ENCODE assay signal across 25 cellular contexts in the genomic region with DNA sequence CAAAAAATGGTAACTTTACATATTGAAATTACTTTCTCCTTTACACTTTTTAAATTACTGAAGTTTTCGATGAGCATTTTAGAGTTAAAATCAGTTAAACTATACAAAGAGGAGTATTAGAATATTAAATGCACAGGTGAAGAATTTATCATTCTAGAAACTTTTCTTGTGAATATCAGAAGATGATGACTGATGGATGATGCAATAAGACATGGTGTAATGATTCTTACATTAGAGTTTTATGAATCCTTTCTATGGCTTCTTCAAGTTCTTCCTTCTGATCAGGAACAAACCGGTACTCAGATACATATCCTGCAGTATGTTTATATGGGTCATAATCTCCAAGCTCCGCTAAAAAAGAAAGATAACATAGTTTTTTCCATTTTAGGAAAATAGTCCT.
DNase-seq lines count a peak whose midpoint lies in the region; ATAC-seq, FAIRE-seq and TF ChIP-seq lines count a peak whose summit lies in the region.
"Had no signal": no experiment of that assay in that cellular context is flagged by ENCODE, and none has a peak within 500 bp of the region (broad histone marks: within the 10 kb centered on the region; RNA-seq: fewer than 3 reads in every experiment).

No MANE protein-coding gene starts in this region.

- H3K36me3 ChIP-seq in HepG2 (replicated peaks in 1 of 2; ENCODE audit: control insufficient read depth in 1 of 2, insufficient read depth in 2 of 2, low read length in 2 of 2): no peaks in the 10 kb centered on the region
- H3K36me3 ChIP-seq in right lobe of liver: peaks cover 0 to 2% (median 0%) of the 10 kb centered on the region in 4 donors
- H3K36me3 ChIP-seq in IMR-90 (ENCODE audit: control insufficient read depth, insufficient read depth, low read length): no peaks in the 10 kb centered on the region
- no peaks in the 10 kb centered on the region for H3K36me3 ChIP-seq in bronchial epithelial cell (ENCODE audit: control insufficient read depth, insufficient read depth, low read length)
- H3K36me3 ChIP-seq: BLaER1 treated with 17β-estradiol and CSF1 and Interleukin-3, amounts not matched to agents 10 nM and 100 nM had no signal

- no peak overlapping the region for H3K56ac ChIP-seq in IMR-90 (ENCODE audit: extremely low read depth, insufficient read depth, low read length)

- no peak overlapping the region for H2BK15ac ChIP-seq in IMR-90 (ENCODE audit: low read depth, low read length)

- H3K9me3 ChIP-seq in HepG2 (ENCODE audit: low read length): no peaks in the 10 kb centered on the region
- H3K9me3 ChIP-seq in right lobe of liver: no peaks in the 10 kb centered on the region
- H3K9me3 ChIP-seq in IMR-90 (ENCODE audit: control insufficient read depth, insufficient read depth, low read length): no peaks in the 10 kb centered on the region
- H3K9me3 ChIP-seq: BLaER1 treated with 17β-estradiol and CSF1 and Interleukin-3, amounts not matched to agents 10 nM and 100 nM; Caco-2 had no signal

- no peak overlapping the region for H2AFZ ChIP-seq in HepG2 (ENCODE audit: low read length)
- no peak overlapping the region for H2AFZ ChIP-seq in IMR-90 (replicated peaks; ENCODE audit: low read length, poor library complexity)

- no peak overlapping the region for H3K23ac ChIP-seq in IMR-90 (ENCODE audit: low read depth, low read length)

- POLR2A ChIA-PET in HepG2 (lab: Yijun Ruan, JAX): no interaction called here
- POLR2A ChIA-PET in IMR-90 (lab: Charles Lee; ENCODE audit: unreplicated experiment): no interaction called here

- no peaks in the 10 kb centered on the region for H3K79me1 ChIP-seq in IMR-90 (ENCODE audit: low read depth in 1 of 2, low read length in 2 of 2)

- WGBS in HepG2 (ENCODE audit: low lambda C conversion rate): 15% methylated on average over 3 of the region's 3 CpGs
- 83% methylated on average over 3 of the region's 3 CpGs for WGBS in right lobe of liver (ENCODE audit: insufficient coverage, low coverage, low lambda C conversion rate, missing lambda C conversion rate)
- no CpG with 5 or more reads among the region's 3 CpGs for WGBS in IMR-90 (ENCODE audit: extremely low coverage in 2 of 2, insufficient read length in 1 of 2), 2 experiments

- no peaks in the 10 kb centered on the region for H3K9me1 ChIP-seq in IMR-90 (ENCODE audit: insufficient read depth, low read length)

- no peak overlapping the region for H3K4ac ChIP-seq in IMR-90 (ENCODE audit: low read depth, low read length)

- ATAC-seq in HepG2: no peak
- no peak for ATAC-seq in right lobe of liver
- ATAC-seq in IMR-90 (ENCODE audit: low read depth): no peak
- ATAC-seq: CD8-positive, alpha-beta T cell had no signal

- no peak for FAIRE-seq in HepG2 (lab: Jason Lieb, UNC)
- no peak for FAIRE-seq in bronchial epithelial cell (lab: Jason Lieb, UNC)
- FAIRE-seq in GM19239 (lab: Jason Lieb, UNC): no peak
- FAIRE-seq: A204.1, GM12891 had no signal

- no peak for DNase-seq in HepG2 (ENCODE audit: low spot score)
- DNase-seq in right lobe of liver: no peak
- DNase-seq in IMR-90: no peak
- DNase-seq in bronchial epithelial cell (ENCODE audit: low read depth): peak; percentile 17
- DNase-seq in GM19239 (ENCODE audit: insufficient read length, low spot score): no peak
- no peak for DNase-seq in AG08395 (ENCODE audit: low spot score)
- no peak for DNase-seq in GDM1 (lab: John Stamatoyannopoulos, UW)
- DNase-seq: 8988T; ACHN; AML-193; Caco-2; Calu3; CD4-positive, alpha-beta T cell; CD8-positive, alpha-beta T cell; DMS 273 treated with DMSO at 0.1 percent for 48 hours; DMS153; DMS53; DMS79; DND-41; EL; GF-D8 had no signal

- TF ChIP-seq EP300 in HepG2 (IDR thresholded peaks at IDR 0.05; ENCODE audit: low read depth in 2 of 2, low read length in 2 of 2) (no peak), HepG2 (CRISPR knock-in tag; IDR thresholded peaks at IDR 0.05; ENCODE audit: borderline replicate concordance) (no peak)

- in situ Hi-C loops in HepG2 (cut with HindIII; ENCODE audit: extremely low pct_ligation_motif_present, low pct_unique_long_range_greater_than_20kb) (no loop called here), IMR-90 (cut with MboI; ENCODE audit: low sequenced_read_pairs) (no loop called here)

- TF ChIP-seq RAD21 in HepG2 (CRISPR knock-in tag; IDR thresholded peaks at IDR 0.05): no peak
- TF ChIP-seq RAD21 in IMR-90 (IDR thresholded peaks at IDR 0.05; ENCODE audit: low read length): no peak

- TF ChIP-seq POLR2A in HepG2 (IDR thresholded peaks at IDR 0.05; ENCODE audit: insufficient read depth in 1 of 2, low read depth in 2 of 2, low read length in 2 of 2) (no peak), right lobe of liver (IDR thresholded peaks at IDR 0.05) (no peak), IMR-90 (IDR thresholded peaks at IDR 0.05; ENCODE audit: low read depth, low read length) (no peak)

- H2AK9ac ChIP-seq in IMR-90 (replicated peaks; ENCODE audit: low read depth, low read length, poor library complexity): no peak overlapping the region

- no peaks in the 10 kb centered on the region for H3K79me2 ChIP-seq in HepG2 (ENCODE audit: insufficient read depth, low read length)

- BruUV-seq in HepG2 (replicated peaks; lab: Mats Ljungman, UMichigan): no TSS peak
- BruUV-seq in IMR-90 (replicated peaks; lab: Mats Ljungman, UMichigan): no TSS peak

- no peaks in the 10 kb centered on the region for H3K4me1 ChIP-seq in HepG2 (ENCODE audit: insufficient read depth, low read length)
- no peaks in the 10 kb centered on the region for H3K4me1 ChIP-seq in right lobe of liver
- no peaks in the 10 kb centered on the region for H3K4me1 ChIP-seq in IMR-90 (ENCODE audit: control insufficient read depth, insufficient read depth, low read length)
- H3K4me1 ChIP-seq: BLaER1 treated with 17β-estradiol and CSF1 and Interleukin-3, amounts not matched to agents 10 nM and 100 nM; Caco-2 had no signal

- no peak overlapping the region for H4K91ac ChIP-seq in IMR-90 (ENCODE audit: insufficient read depth, low read depth, low read length)

- no peak overlapping the region for H4K8ac ChIP-seq in IMR-90 (ENCODE audit: low read depth in 2 of 2, low read length in 2 of 2)

- H3K9ac ChIP-seq in HepG2 (ENCODE audit: insufficient read depth, low read depth, low read length) (no peak overlapping the region), IMR-90 (ENCODE audit: low read depth, low read length) (no peak overlapping the region)
- H3K9ac ChIP-seq: BLaER1 treated with 17β-estradiol and CSF1 and Interleukin-3, amounts not matched to agents 10 nM and 100 nM had no signal

- H2BK5ac ChIP-seq in IMR-90 (ENCODE audit: low read depth, low read length, poor library complexity, severe bottlenecking): no peak overlapping the region

- no peak overlapping the region for H2AK5ac ChIP-seq in IMR-90 (ENCODE audit: low read depth, low read length)

- no peak overlapping the region for H4K5ac ChIP-seq in IMR-90 (ENCODE audit: low read depth, low read length)

- H3K4me2 ChIP-seq in HepG2 (ENCODE audit: low read depth, low read length): no peak overlapping the region
- no peak overlapping the region for H3K4me2 ChIP-seq in IMR-90 (ENCODE audit: low read depth, low read length)
- H3K4me2 ChIP-seq: BLaER1 treated with 17β-estradiol and CSF1 and Interleukin-3, amounts not matched to agents 10 nM and 100 nM had no signal

- CTCF ChIA-PET in HepG2 (lab: Yijun Ruan, JAX; ENCODE audit: low intra/inter-chr PET ratio, low total read pairs): no interaction called here
- CTCF ChIA-PET in IMR-90 (lab: Yijun Ruan, JAX): no interaction called here

- no peak for TF ChIP-seq CTCF in HepG2 (CRISPR knock-in tag; IDR thresholded peaks at IDR 0.05)
- TF ChIP-seq CTCF in right lobe of liver (IDR thresholded peaks at IDR 0.05): no peak
- TF ChIP-seq CTCF in IMR-90 (conservative IDR thresholded peaks at IDR 0.05; ENCODE audit: low read depth, low read length): no peak
- TF ChIP-seq CTCF in bronchial epithelial cell (IDR thresholded peaks at IDR 0.05; ENCODE audit: insufficient read depth, low read length, severe bottlenecking): no peak

- H2BK120ac ChIP-seq in IMR-90 (ENCODE audit: low read depth, low read length): no peak overlapping the region

- no peak overlapping the region for H3K18ac ChIP-seq in IMR-90 (ENCODE audit: low read depth, low read length)

- H3K4me3 ChIP-seq in HepG2 (replicated peaks in 1 of 3; ENCODE audit: insufficient read depth in 1 of 3, low read depth in 2 of 3, low read length in 3 of 3) (no peak overlapping the region), right lobe of liver (no peak overlapping the region), IMR-90 (ENCODE audit: insufficient read depth, low read depth, low read length) (no peak overlapping the region), bronchial epithelial cell (ENCODE audit: low read depth, low read length) (no peak overlapping the region)
- H3K4me3 ChIP-seq: BLaER1 treated with 17β-estradiol and CSF1 and Interleukin-3, amounts not matched to agents 10 nM and 100 nM had no signal

- H3K14ac ChIP-seq in IMR-90 (replicated peaks; ENCODE audit: low read depth, low read length): no peak overlapping the region

- no peak overlapping the region for H2BK20ac ChIP-seq in IMR-90 (ENCODE audit: low read depth, low read length)

- H3K27ac ChIP-seq in HepG2 (ENCODE audit: extremely low read length, insufficient read depth, low read length) (no peak overlapping the region), right lobe of liver (no peak overlapping the region), IMR-90 (ENCODE audit: insufficient read depth, low read length) (no peak overlapping the region)
- H3K27ac ChIP-seq: BLaER1 treated with 17β-estradiol and CSF1 and Interleukin-3, amounts not matched to agents 10 nM and 100 nM; C4-2B had no signal

- intact Hi-C loops in HepG2 (cut with micrococcal nuclease; ENCODE audit: unreplicated experiment): no loop called here
- intact Hi-C loops in right lobe of liver (cut with DNase I): no loop called here
- intact Hi-C loops in IMR-90 (cut with micrococcal nuclease): no loop called here

- dilution Hi-C loops in IMR-90 (cut with HindIII; ENCODE audit: low sequenced_read_pairs, unreplicated experiment): no loop called here

- H3K27me3 ChIP-seq in HepG2 (ENCODE audit: control insufficient read depth in 1 of 2, insufficient read depth in 2 of 2, low read length in 2 of 2) (no peaks in the 10 kb centered on the region; a peak in 2 of 5 replicates), right lobe of liver (no peaks in the 10 kb centered on the region), IMR-90 (ENCODE audit: control insufficient read depth, insufficient read depth, low read length) (no peaks in the 10 kb centered on the region), bronchial epithelial cell (ENCODE audit: control insufficient read depth, insufficient read depth, low read length) (no peaks in the 10 kb centered on the region)
- H3K27me3 ChIP-seq: BLaER1 treated with 17β-estradiol and CSF1 and Interleukin-3, amounts not matched to agents 10 nM and 100 nM had no signal

- H4K20me1 ChIP-seq in HepG2 (ENCODE audit: insufficient read depth, low read length) (no peaks in the 10 kb centered on the region), IMR-90 (ENCODE audit: insufficient read depth, low read length) (no peaks in the 10 kb centered on the region)
- H4K20me1 ChIP-seq: BLaER1 treated with 17β-estradiol and CSF1 and Interleukin-3, amounts not matched to agents 10 nM and 100 nM had no signal

TF ChIP-seq in HepG2, 621 proteins besides CTCF, POLR2A, EP300 and RAD21 (continues in another document):
- TF ChIP-seq TARDBP (CRISPR knock-in tag; IDR thresholded peaks at IDR 0.05): no peak

TF ChIP-seq in IMR-90, 13 proteins besides CTCF, POLR2A, EP300 and RAD21 (continues in another document):
- no peak for TF ChIP-seq MXI1 (IDR thresholded peaks at IDR 0.05; ENCODE audit: borderline replicate concordance, low read depth, low read length)
